ENCODE assay signal across 8 cellular contexts in genomic region chr17:40314557-40314953, GRCh38. TPM values are rescaled to one million over a fixed set of nuclear protein-coding genes. Genes with fewer than 3 reads are reported as not detected.
DNase-seq lines count a peak whose midpoint lies in the region; ATAC-seq lines count a peak whose summit lies in the region.

No MANE protein-coding gene starts in this region.

- peak; percentile 98 for DNase-seq in DMS53 (lab: John Stamatoyannopoulos, UW)
- DNase-seq in NCI-H2029 treated with DMSO at 0.1 percent for 48 hours (lab: John Stamatoyannopoulos, UW): peak; percentile 70
- peak; percentile 88 to 96 for DNase-seq in activated CD4-positive, alpha-beta T cell treated with anti-CD3 and anti-CD28 coated beads for 4 hours
- peak; percentile 37 for DNase-seq in cerebellar cortex (ENCODE audit: low spot score)
- peak; percentile 88 to 96 for DNase-seq in lung microvascular endothelial cell (ENCODE audit: low read depth in 2 of 2)
- DNase-seq in stimulated activated CD8-positive, alpha-beta memory T cell treated with anti-CD3 and anti-CD28 coated beads, Interleukin-4, amount 100 ng/mL, for 24 hours (ENCODE audit: low read depth): peak; percentile 75

- no peak for ATAC-seq in HG03520 (IDR thresholded peaks at IDR 0.05; ENCODE audit: unreplicated experiment)
- ATAC-seq in GM18873 (IDR thresholded peaks at IDR 0.05; ENCODE audit: low FRiP score, unreplicated experiment): no peak

RNA-seq across cellular contexts. Expression of gene RARA, which starts 5.6 kb away (rescaled TPM):
- total RNA-seq in lung microvascular endothelial cell: 5.4 and 6.0 TPM in 2 replicates

RNA-seq across cellular contexts. Expression of gene CDC6, which starts 26.9 kb away (rescaled TPM):
- 3.8 and 8.3 TPM in 2 replicates for total RNA-seq in lung microvascular endothelial cell

RNA-seq across cellular contexts. Expression of gene GJD3, which starts 50.0 kb away (rescaled TPM):
- 2.2 and 3.0 TPM in 2 replicates for total RNA-seq in lung microvascular endothelial cell

Comparison
In these comparisons a context has a peak if more than half of its experiments do, and no peak if none do; other contexts are left out.
1. DNase-seq: peak in every context shown above with its lines; median percentile 98 in DMS53; 92 in activated CD4-positive, alpha-beta T cell treated with anti-CD3 and anti-CD28 coated beads for 4 hours; 92 in lung microvascular endothelial cell; 75 in stimulated activated CD8-positive, alpha-beta memory T cell treated with anti-CD3 and anti-CD28 coated beads, Interleukin-4, amount 100 ng/mL, for 24 hours; 70 in NCI-H2029 treated with DMSO at 0.1 percent for 48 hours; 37 in cerebellar cortex.